In the genomic region with DNA sequence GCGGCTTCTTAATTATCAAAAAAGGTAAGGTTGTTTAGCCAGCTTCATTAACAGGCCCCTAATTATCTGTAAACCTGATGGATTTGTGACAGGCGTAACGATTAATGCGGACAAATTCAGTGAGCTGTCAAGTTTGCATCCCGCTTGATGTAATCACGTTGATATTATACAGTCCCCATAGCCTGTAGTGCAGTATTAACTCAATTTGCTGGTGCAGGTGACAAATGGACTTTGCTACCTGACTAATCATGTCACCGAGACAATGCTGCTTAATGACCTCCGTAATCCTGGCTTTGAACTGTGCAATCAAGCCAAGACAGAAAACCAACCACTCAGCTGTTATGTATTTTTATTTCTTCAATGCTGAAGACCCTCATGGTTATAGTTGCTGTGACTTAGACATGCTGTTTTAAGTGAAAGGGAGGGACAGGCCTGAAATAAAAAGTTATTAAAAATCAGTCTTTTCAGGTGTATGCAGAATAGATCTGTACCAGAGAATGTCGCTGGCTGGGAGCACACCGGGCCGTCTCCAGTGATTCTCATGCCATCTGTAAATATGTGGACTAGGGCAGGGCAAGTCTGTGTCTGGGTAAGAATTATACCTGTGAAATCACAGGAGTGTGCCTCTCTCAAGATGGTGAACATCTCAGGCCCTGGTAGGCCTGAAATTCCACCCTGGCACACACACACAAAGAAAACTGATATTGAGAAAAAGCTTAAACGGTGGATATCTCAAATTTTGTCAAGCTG, we compare ENCODE assay signal across 10 cellular contexts. TPM values are rescaled to one million over a fixed set of nuclear protein-coding genes. Genes with fewer than 3 reads are reported as not detected.
A peak's percentile ranks its signal among the peaks of the same experiment; 100 is the strongest.
DNase-seq lines count a peak whose midpoint lies in the region; FAIRE-seq lines count a peak whose summit lies in the region.
"Had no signal": no experiment of that assay in that cellular context is flagged by ENCODE, and none has a peak within 500 bp of the region (broad histone marks: within the 10 kb centered on the region; RNA-seq: fewer than 3 reads in every experiment).

No MANE protein-coding gene starts in this region.

- peak overlapping the region; percentile 77 for H3K27ac Mint-ChIP-seq in activated naive CD4-positive, alpha-beta T cell treated with anti-CD3 and anti-CD28 coated beads for 36 hours
- peak overlapping the region; percentile 55 for H3K27ac Mint-ChIP-seq in activated CD4-positive, alpha-beta memory T cell treated with anti-CD3 and anti-CD28 coated beads, Interleukin-2, amount 10 ng/mL, durations not matched to agents 7 days and 5 days

- no peaks in the 10 kb centered on the region for H3K36me3 ChIP-seq in stomach smooth muscle (ENCODE audit: control insufficient read depth in 2 of 2, insufficient read depth in 2 of 2, low read length in 2 of 2)

- H3K9ac ChIP-seq in stomach smooth muscle (ENCODE audit: low read length in 2 of 2) = peak overlapping the region; percentile 13 to 25

- CTCF ChIA-PET in activated naive CD4-positive, alpha-beta T cell treated with anti-CD3 and anti-CD28 coated beads for 36 hours (lab: Charles Lee) = interaction anchor here (0.6 kb wide), 1 partner anchor 25 kb away, joined by 3 read pairs; no protein-coding TSS in a partner anchor
- CTCF ChIA-PET in activated CD4-positive, alpha-beta memory T cell treated with anti-CD3 and anti-CD28 coated beads, Interleukin-2, amount 10 ng/mL, durations not matched to agents 7 days and 5 days (lab: Charles Lee) = no interaction called here

- peaks cover 67% of the 10 kb centered on the region for H3K4me1 Mint-ChIP-seq in activated naive CD4-positive, alpha-beta T cell treated with anti-CD3 and anti-CD28 coated beads for 36 hours (ENCODE audit: low read depth)
- peaks cover 56% of the 10 kb centered on the region for H3K4me1 Mint-ChIP-seq in activated CD4-positive, alpha-beta memory T cell treated with anti-CD3 and anti-CD28 coated beads, Interleukin-2, amount 10 ng/mL, durations not matched to agents 7 days and 5 days

- no peaks in the 10 kb centered on the region for H3K9me3 Mint-ChIP-seq in activated naive CD4-positive, alpha-beta T cell treated with anti-CD3 and anti-CD28 coated beads for 36 hours
- H3K9me3 Mint-ChIP-seq in activated CD4-positive, alpha-beta memory T cell treated with anti-CD3 and anti-CD28 coated beads, Interleukin-2, amount 10 ng/mL, durations not matched to agents 7 days and 5 days = no peaks in the 10 kb centered on the region

- peaks cover 8% of the 10 kb centered on the region for H3K36me3 Mint-ChIP-seq in activated naive CD4-positive, alpha-beta T cell treated with anti-CD3 and anti-CD28 coated beads for 36 hours (ENCODE audit: low read depth)
- H3K36me3 Mint-ChIP-seq in activated CD4-positive, alpha-beta memory T cell treated with anti-CD3 and anti-CD28 coated beads, Interleukin-2, amount 10 ng/mL, durations not matched to agents 7 days and 5 days (ENCODE audit: low read depth) = peaks cover 29% of the 10 kb centered on the region

- intact Hi-C loops in activated naive CD4-positive, alpha-beta T cell treated with anti-CD3 and anti-CD28 coated beads for 36 hours (cut with micrococcal nuclease) = loop anchor here (1.0 to 10.0 kb wide), 4 partner anchors 8 to 1890 kb away; no protein-coding TSS in a partner anchor

- FAIRE-seq in HTR-8/SVneo (lab: Jason Lieb, UNC) (no peak), urothelium cell line (lab: Jason Lieb, UNC) (no peak)

- POLR2A ChIA-PET in activated CD4-positive, alpha-beta memory T cell treated with anti-CD3 and anti-CD28 coated beads, Interleukin-2, amount 10 ng/mL, durations not matched to agents 7 days and 5 days (lab: Charles Lee) = interaction anchor here (1.5 to 1.8 kb wide), 2 partner anchors 11 to 31 kb away, joined by 6 to 11 read pairs; no protein-coding TSS in a partner anchor

- H3K27me3 Mint-ChIP-seq in activated naive CD4-positive, alpha-beta T cell treated with anti-CD3 and anti-CD28 coated beads for 36 hours (ENCODE audit: low read depth) = no peaks in the 10 kb centered on the region
- no peaks in the 10 kb centered on the region for H3K27me3 Mint-ChIP-seq in activated CD4-positive, alpha-beta memory T cell treated with anti-CD3 and anti-CD28 coated beads, Interleukin-2, amount 10 ng/mL, durations not matched to agents 7 days and 5 days

- DNase-seq in activated naive CD4-positive, alpha-beta T cell treated with anti-CD3 and anti-CD28 coated beads for 36 hours = no peak
- no peak for DNase-seq in activated naive CD4-positive, alpha-beta T cell (lab: John Stamatoyannopoulos, UW)
- no peak for DNase-seq in activated CD4-positive, alpha-beta memory T cell treated with anti-CD3 and anti-CD28 coated beads, Interleukin-2, amount 10 ng/mL, durations not matched to agents 7 days and 5 days
- DNase-seq in kidney tubule cell (ENCODE audit: low spot score) (peak; percentile 7), HTR-8/SVneo (ENCODE audit: insufficient read length, low spot score) (no peak), urothelium cell line (ENCODE audit: low spot score) (no peak), NCI-H2107 (lab: John Stamatoyannopoulos, UW) (no peak)
- DNase-seq: NCI-H187 had no signal

- no peaks in the 10 kb centered on the region for H3K9me3 ChIP-seq in stomach smooth muscle (ENCODE audit: control insufficient read depth in 2 of 2, low read length in 2 of 2)

- H3K27ac ChIP-seq in stomach smooth muscle (ENCODE audit: low read length) = peak overlapping the region; percentile 70
- H3K27ac ChIP-seq: coronary artery had no signal

- H3K4me3 Mint-ChIP-seq in activated naive CD4-positive, alpha-beta T cell treated with anti-CD3 and anti-CD28 coated beads for 36 hours = peak overlapping the region; percentile 19
- H3K4me3 Mint-ChIP-seq in activated CD4-positive, alpha-beta memory T cell treated with anti-CD3 and anti-CD28 coated beads, Interleukin-2, amount 10 ng/mL, durations not matched to agents 7 days and 5 days = no peak overlapping the region

- H3K27me3 ChIP-seq in stomach smooth muscle (ENCODE audit: control insufficient read depth in 1 of 2, insufficient read depth in 2 of 2, low read length in 2 of 2) = no peaks in the 10 kb centered on the region

- H3K4me3 ChIP-seq in stomach smooth muscle (ENCODE audit: low read length in 2 of 2) = peak overlapping the region; percentile 42 to 81
- H3K4me3 ChIP-seq: coronary artery had no signal

- H3K4me1 ChIP-seq in stomach smooth muscle (ENCODE audit: control insufficient read depth, insufficient read depth, low read length) = peaks cover 27% of the 10 kb centered on the region

RNA-seq across cellular contexts. Expression of a gene that starts 4.3 kb away (rescaled TPM):
- 10 to 100 TPM; 13.8 to 14.3 TPM for total RNA-seq in activated naive CD4-positive, alpha-beta T cell treated with anti-CD3 and anti-CD28 coated beads for 36 hours
- total RNA-seq in activated CD4-positive, alpha-beta memory T cell treated with anti-CD3 and anti-CD28 coated beads, Interleukin-2, amount 10 ng/mL, durations not matched to agents 7 days and 5 days = 10 to 100 TPM; 18.2 to 19.0 TPM

RNA-seq across cellular contexts. Expression of a gene that starts 6.0 kb away (rescaled TPM):
- 10 to 100 TPM; 28.4 to 33.0 TPM for total RNA-seq in activated naive CD4-positive, alpha-beta T cell treated with anti-CD3 and anti-CD28 coated beads for 36 hours
- total RNA-seq in activated CD4-positive, alpha-beta memory T cell treated with anti-CD3 and anti-CD28 coated beads, Interleukin-2, amount 10 ng/mL, durations not matched to agents 7 days and 5 days = 10 to 100 TPM; 39.8 to 41.4 TPM
